In genomic region chr6:29603456-29603855, GRCh38 we compare ENCODE assay signal across 26 cellular contexts. TPM values are rescaled to one million over a fixed set of nuclear protein-coding genes. Genes with fewer than 3 reads are reported as not detected.
"Had no signal": no experiment of that assay in that cellular context is flagged by ENCODE, and none has a peak within 500 bp of the region (broad histone marks: within the 10 kb centered on the region; RNA-seq: fewer than 3 reads in every experiment).

No MANE protein-coding gene starts in this region.

- H3K27ac Mint-ChIP-seq: activated CD4-positive, alpha-beta memory T cell treated with anti-CD3 and anti-CD28 coated beads for 36 hours; activated CD4-positive, alpha-beta T cell treated with anti-CD3 and anti-CD28 coated beads, Interleukin-2, amount 10 ng/mL, durations not matched to agents 7 days and 5 days; activated naive CD4-positive, alpha-beta T cell treated with anti-CD3 and anti-CD28 coated beads, Interleukin-2, amount 10 ng/mL, durations not matched to agents 7 days and 5 days; activated naive CD8-positive, alpha-beta T cell treated with anti-CD3 and anti-CD28 coated beads for 36 hours had no signal

- H3K4me1 Mint-ChIP-seq: activated CD4-positive, alpha-beta T cell treated with anti-CD3 and anti-CD28 coated beads, Interleukin-2, amount 10 ng/mL, durations not matched to agents 7 days and 5 days; activated naive CD4-positive, alpha-beta T cell treated with anti-CD3 and anti-CD28 coated beads, Interleukin-2, amount 10 ng/mL, durations not matched to agents 7 days and 5 days; activated naive CD8-positive, alpha-beta T cell treated with anti-CD3 and anti-CD28 coated beads for 36 hours; activated T-helper 17 cell treated with anti-CD3 and anti-CD28 coated beads, Interleukin-2, amount 50 U/mL, for 72 hours had no signal

- H3K9me3 Mint-ChIP-seq: activated CD4-positive, alpha-beta memory T cell treated with anti-CD3 and anti-CD28 coated beads for 36 hours; activated CD4-positive, alpha-beta T cell treated with anti-CD3 and anti-CD28 coated beads, Interleukin-2, amount 10 ng/mL, durations not matched to agents 7 days and 5 days; activated naive CD4-positive, alpha-beta T cell treated with anti-CD3 and anti-CD28 coated beads, Interleukin-2, amount 10 ng/mL, durations not matched to agents 7 days and 5 days; activated naive CD8-positive, alpha-beta T cell treated with anti-CD3 and anti-CD28 coated beads for 36 hours; activated T-helper 17 cell treated with anti-CD3 and anti-CD28 coated beads, Interleukin-2, amount 50 U/mL, for 72 hours had no signal

- H3K4me3 Mint-ChIP-seq: activated CD4-positive, alpha-beta memory T cell treated with anti-CD3 and anti-CD28 coated beads for 36 hours; activated CD4-positive, alpha-beta T cell treated with anti-CD3 and anti-CD28 coated beads, Interleukin-2, amount 10 ng/mL, durations not matched to agents 7 days and 5 days; activated naive CD4-positive, alpha-beta T cell treated with anti-CD3 and anti-CD28 coated beads, Interleukin-2, amount 10 ng/mL, durations not matched to agents 7 days and 5 days; activated naive CD8-positive, alpha-beta T cell treated with anti-CD3 and anti-CD28 coated beads for 36 hours; activated T-helper 17 cell treated with anti-CD3 and anti-CD28 coated beads, Interleukin-2, amount 50 U/mL, for 72 hours had no signal

- ATAC-seq: activated T-helper 17 cell treated with anti-CD3 and anti-CD28 coated beads, Interleukin-2, amount 50 U/mL, for 72 hours had no signal

- H3K27me3 Mint-ChIP-seq: activated CD4-positive, alpha-beta memory T cell treated with anti-CD3 and anti-CD28 coated beads for 36 hours; activated CD4-positive, alpha-beta T cell treated with anti-CD3 and anti-CD28 coated beads, Interleukin-2, amount 10 ng/mL, durations not matched to agents 7 days and 5 days; activated naive CD4-positive, alpha-beta T cell treated with anti-CD3 and anti-CD28 coated beads, Interleukin-2, amount 10 ng/mL, durations not matched to agents 7 days and 5 days; activated naive CD8-positive, alpha-beta T cell treated with anti-CD3 and anti-CD28 coated beads for 36 hours; activated T-helper 17 cell treated with anti-CD3 and anti-CD28 coated beads, Interleukin-2, amount 50 U/mL, for 72 hours had no signal

- DNase-seq: activated CD4-positive, alpha-beta memory T cell treated with anti-CD3 and anti-CD28 coated beads for 36 hours; activated CD4-positive, CD25-positive, alpha-beta regulatory T cell; activated CD8-positive, alpha-beta memory T cell treated with anti-CD3 and anti-CD28 coated beads for 24 hours; activated gamma-delta T cell; activated naive CD8-positive, alpha-beta T cell treated with anti-CD3 and anti-CD28 coated beads for 36 hours; activated T-cell treated with anti-CD3 and anti-CD28 coated beads for 4 hours; activated T-cell treated with anti-CD3 and anti-CD28 coated beads, Interleukin-2, amount 50 U/mL, for 48 hours; aorta; KG1; NCI-H1048; NCI-H187 treated with DMSO at 0.1 percent for 48 hours; NCI-H2081 treated with DMSO at 0.1 percent for 48 hours; NCI-H2171; NCI-H446 treated with DMSO at 0.1 percent for 48 hours; NCI-H524 treated with DMSO at 0.1 percent for 48 hours; SIG-M5; T1000 had no signal

- H3K36me3 Mint-ChIP-seq: activated naive CD8-positive, alpha-beta T cell treated with anti-CD3 and anti-CD28 coated beads for 36 hours had no signal

RNA-seq across cellular contexts. Expression of gene OR2H2, which starts 18.5 kb away (rescaled TPM):
- total RNA-seq: activated CD4-positive, alpha-beta memory T cell treated with anti-CD3 and anti-CD28 coated beads for 36 hours; activated CD4-positive, alpha-beta T cell treated with anti-CD3 and anti-CD28 coated beads, Interleukin-2, amount 10 ng/mL, durations not matched to agents 7 days and 5 days; activated naive CD8-positive, alpha-beta T cell treated with anti-CD3 and anti-CD28 coated beads for 36 hours; activated T-helper 17 cell treated with anti-CD3 and anti-CD28 coated beads, Interleukin-2, amount 50 U/mL, for 72 hours; aorta; bronchial epithelial cell; LHCN-M2; M059J; OCI-LY7; RPMI7951 had no signal
- polyA plus RNA-seq: adipose tissue, aorta had no signal

RNA-seq across cellular contexts. Expression of gene UBD, which starts 43.9 kb away (rescaled TPM):
- total RNA-seq: bronchial epithelial cell, LHCN-M2, OCI-LY7, RPMI7951 had no signal

RNA-seq across cellular contexts. Expression of gene MOG, which starts 53.4 kb away (rescaled TPM):
- total RNA-seq: activated CD4-positive, alpha-beta memory T cell treated with anti-CD3 and anti-CD28 coated beads for 36 hours; activated CD4-positive, alpha-beta T cell treated with anti-CD3 and anti-CD28 coated beads, Interleukin-2, amount 10 ng/mL, durations not matched to agents 7 days and 5 days; activated naive CD8-positive, alpha-beta T cell treated with anti-CD3 and anti-CD28 coated beads for 36 hours; activated T-helper 17 cell treated with anti-CD3 and anti-CD28 coated beads, Interleukin-2, amount 50 U/mL, for 72 hours; aorta; bronchial epithelial cell; LHCN-M2; M059J; OCI-LY7; RPMI7951 had no signal
- polyA plus RNA-seq: adipose tissue had no signal
